In the genomic region with DNA sequence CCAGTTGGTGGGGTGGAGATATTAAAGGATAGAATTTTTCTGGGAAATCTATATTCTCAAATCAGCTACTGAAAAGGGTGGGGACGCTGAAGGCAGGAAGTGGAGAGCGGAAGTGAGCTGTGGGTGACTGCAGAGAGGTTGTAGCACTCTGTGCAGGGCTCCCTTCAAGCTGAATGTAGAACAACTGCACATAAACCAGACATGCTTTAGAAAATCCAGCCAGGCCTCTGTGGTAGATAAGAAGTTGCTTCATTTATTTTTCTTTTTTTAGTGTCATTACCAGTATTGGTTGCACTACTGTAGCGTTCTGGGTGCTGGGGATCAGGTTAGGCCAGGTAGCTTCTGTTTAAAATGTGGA, we compare ENCODE assay signal across 9 cellular contexts.
A peak's percentile ranks its signal among the peaks of the same experiment; 100 is the strongest.
DNase-seq lines count a peak whose midpoint lies in the region; ATAC-seq and TF ChIP-seq lines count a peak whose summit lies in the region.
"Had no signal": no experiment of that assay in that cellular context is flagged by ENCODE, and none has a peak within 500 bp of the region (broad histone marks: within the 10 kb centered on the region; RNA-seq: fewer than 3 reads in every experiment).

No MANE protein-coding gene starts in this region.

- peak; percentile 79 for ATAC-seq in GM21367 (IDR thresholded peaks at IDR 0.05; ENCODE audit: unreplicated experiment)
- ATAC-seq in HG03558 (IDR thresholded peaks at IDR 0.05; ENCODE audit: extremely low read depth, unreplicated experiment) = peak; percentile 62
- peak; percentile 64 to 71 for ATAC-seq in upper lobe of left lung (ENCODE audit: low FRiP score in 2 of 2)
- no peak for ATAC-seq in foreskin keratinocyte

- H3K36me3 Mint-ChIP-seq in CD14-positive monocyte = no peaks in the 10 kb centered on the region
- no peaks in the 10 kb centered on the region for H3K36me3 Mint-ChIP-seq in activated CD4-positive, alpha-beta memory T cell treated with anti-CD3 and anti-CD28 coated beads for 36 hours

- H3K79me2 ChIP-seq in hepatocyte = no peaks in the 10 kb centered on the region

- TF ChIP-seq EP300 in upper lobe of left lung (IDR thresholded peaks at IDR 0.05) = no peak

- CTCF ChIA-PET in activated CD4-positive, alpha-beta memory T cell treated with anti-CD3 and anti-CD28 coated beads for 36 hours (lab: Charles Lee) = interaction anchor here (0.7 to 8.5 kb wide), 6 partner anchors 19 to 126 kb away, joined by 3 to 96 read pairs (median 6); no protein-coding TSS in a partner anchor

- POLR2A ChIA-PET in activated CD4-positive, alpha-beta memory T cell treated with anti-CD3 and anti-CD28 coated beads for 36 hours (lab: Charles Lee) = interaction anchor here (0.6 to 6.8 kb wide), 10 partner anchors 11 to 72 kb away, joined by 3 to 170 read pairs (median 3); no protein-coding TSS in a partner anchor

- peaks cover 82% of the 10 kb centered on the region for H3K4me1 Mint-ChIP-seq in CD14-positive monocyte
- peaks cover 86% of the 10 kb centered on the region for H3K4me1 Mint-ChIP-seq in activated CD4-positive, alpha-beta memory T cell treated with anti-CD3 and anti-CD28 coated beads for 36 hours (ENCODE audit: low read depth)

- intact Hi-C loops in CD14-positive monocyte (cut with micrococcal nuclease) = no loop called here
- intact Hi-C loops in activated CD4-positive, alpha-beta memory T cell treated with anti-CD3 and anti-CD28 coated beads for 36 hours (cut with micrococcal nuclease) = loop anchor here (1.0 to 5.0 kb wide), 2 partner anchors 32 to 37 kb away; no protein-coding TSS in a partner anchor

- no peaks in the 10 kb centered on the region for H3K9me2 ChIP-seq in hepatocyte (replicated peaks; ENCODE audit: insufficient read depth)

- 61% methylated on average over 3 of the region's 3 CpGs for WGBS in hepatocyte (ENCODE audit: low lambda C conversion rate, missing lambda C conversion rate)
- WGBS in upper lobe of left lung, 2 donors = 33 to 40% methylated on average over 3 of the region's 3 CpGs

- H3K4me2 ChIP-seq in hepatocyte = peak overlapping the region; percentile 31

- peak overlapping the region; percentile 59 to 89 (median 87) for H3K27ac Mint-ChIP-seq in CD14-positive monocyte
- peak overlapping the region; percentile 93 for H3K27ac Mint-ChIP-seq in activated CD4-positive, alpha-beta memory T cell treated with anti-CD3 and anti-CD28 coated beads for 36 hours

- peak; percentile 61 for DNase-seq in CD14-positive monocyte (ENCODE audit: low spot score)
- DNase-seq in activated CD4-positive, alpha-beta memory T cell treated with anti-CD3 and anti-CD28 coated beads for 36 hours = peak; percentile 78
- peak; percentile 41 for DNase-seq in hepatocyte (ENCODE audit: low spot score)
- peak in 1 of 2 donors; percentile 71 for DNase-seq in upper lobe of left lung
- no peak for DNase-seq in globus pallidus (ENCODE audit: low spot score)
- DNase-seq in foreskin keratinocyte = no peak

- TF ChIP-seq CTCF in CD14-positive monocyte (IDR thresholded peaks at IDR 0.05) (no peak), hepatocyte (IDR thresholded peaks at IDR 0.05; ENCODE audit: poor library complexity) (no peak), upper lobe of left lung (IDR thresholded peaks at IDR 0.05) (no peak), foreskin keratinocyte (conservative IDR thresholded peaks at IDR 0.05) (no peak)

- H3K27me3 ChIP-seq in hepatocyte (no peaks in the 10 kb centered on the region), upper lobe of left lung (no peaks in the 10 kb centered on the region), foreskin keratinocyte (no peaks in the 10 kb centered on the region)

- H3K9me3 Mint-ChIP-seq in CD14-positive monocyte = peaks cover 0 to 4% (median 0%) of the 10 kb centered on the region in 7 donors
- no peaks in the 10 kb centered on the region for H3K9me3 Mint-ChIP-seq in activated CD4-positive, alpha-beta memory T cell treated with anti-CD3 and anti-CD28 coated beads for 36 hours

- peak overlapping the region; percentile 33 for H3K27ac ChIP-seq in hepatocyte
- H3K27ac ChIP-seq in upper lobe of left lung = peak overlapping the region in 3 of 4 donors; percentile 32 to 55 (median 32)
- H3K27ac ChIP-seq in foreskin keratinocyte = no peak overlapping the region
- H3K27ac ChIP-seq: C4-2B had no signal

- peak in 1 of 4 donors; percentile 50 for TF ChIP-seq POLR2A in upper lobe of left lung (IDR thresholded peaks at IDR 0.05)

- H3K27me3 Mint-ChIP-seq in CD14-positive monocyte (ENCODE audit: low read depth in 3 of 3) = peaks cover 0 to 1% (median 0%) of the 10 kb centered on the region in 3 donors
- no peaks in the 10 kb centered on the region for H3K27me3 Mint-ChIP-seq in activated CD4-positive, alpha-beta memory T cell treated with anti-CD3 and anti-CD28 coated beads for 36 hours

- peak overlapping the region; percentile 48 to 80 for H3K4me3 Mint-ChIP-seq in CD14-positive monocyte
- peak overlapping the region; percentile 64 for H3K4me3 Mint-ChIP-seq in activated CD4-positive, alpha-beta memory T cell treated with anti-CD3 and anti-CD28 coated beads for 36 hours

- no peak overlapping the region for H2AFZ ChIP-seq in hepatocyte

- H3K36me3 ChIP-seq in hepatocyte (replicated peaks; ENCODE audit: insufficient read depth, low read depth) (no peaks in the 10 kb centered on the region), upper lobe of left lung (no peaks in the 10 kb centered on the region)

- H3K4me1 ChIP-seq in hepatocyte (ENCODE audit: insufficient read depth) = peaks cover 13% of the 10 kb centered on the region
- peaks cover 27 to 46% (median 43%) of the 10 kb centered on the region in 4 donors for H3K4me1 ChIP-seq in upper lobe of left lung
- H3K4me1 ChIP-seq in foreskin keratinocyte = no peaks in the 10 kb centered on the region

- H3K9me3 ChIP-seq in hepatocyte (ENCODE audit: low read depth) (no peaks in the 10 kb centered on the region), upper lobe of left lung (no peaks in the 10 kb centered on the region)

- no peak overlapping the region for H3K4me3 ChIP-seq in hepatocyte
- H3K4me3 ChIP-seq in upper lobe of left lung = no peak overlapping the region

- H4K20me1 ChIP-seq in hepatocyte (ENCODE audit: insufficient read depth, poor library complexity, severe bottlenecking) = no peaks in the 10 kb centered on the region

Comparison
In these comparisons a context has a peak if more than half of its experiments do, and no peak if none do; other contexts are left out.
1. DNase-seq: peak in CD14-positive monocyte (single experiment), activated CD4-positive, alpha-beta memory T cell treated with anti-CD3 and anti-CD28 coated beads for 36 hours (single experiment) and hepatocyte (single experiment); none in globus pallidus (single experiment) and foreskin keratinocyte (0 of 2).